Comparison of ENCODE assay signal across 24 cellular contexts in the genomic region with DNA sequence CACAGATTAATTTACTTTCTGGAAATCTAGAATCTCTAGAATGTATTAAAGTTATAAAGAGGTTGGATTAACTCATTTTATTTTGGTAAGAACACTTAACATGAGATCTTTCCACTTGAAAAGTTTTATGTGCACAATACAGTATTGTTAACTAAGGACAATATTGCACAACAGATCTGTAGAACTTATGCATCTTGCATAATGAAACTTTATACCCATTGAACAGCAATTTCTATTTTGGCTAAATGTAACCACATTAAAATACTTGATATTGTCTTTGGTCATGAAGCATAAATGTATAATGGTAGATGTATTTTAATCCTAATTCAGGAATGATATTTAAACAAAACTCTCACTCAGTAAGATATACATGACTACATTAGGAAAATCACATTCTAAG.
A peak's percentile ranks its signal among the peaks of the same experiment; 100 is the strongest.
DNase-seq lines count a peak whose midpoint lies in the region; ATAC-seq, FAIRE-seq and TF ChIP-seq lines count a peak whose summit lies in the region.
"Had no signal": no experiment of that assay in that cellular context is flagged by ENCODE, and none has a peak within 500 bp of the region (broad histone marks: within the 10 kb centered on the region; RNA-seq: fewer than 3 reads in every experiment).

No MANE protein-coding gene starts in this region.

- no peak for TF ChIP-seq RAD21 in HepG2 (CRISPR knock-in tag; IDR thresholded peaks at IDR 0.05)
- TF ChIP-seq RAD21 in K562 (CRISPR knock-in tag; conservative IDR thresholded peaks at IDR 0.05 in 1 of 2, IDR thresholded peaks at IDR 0.05 in 1 of 2) = no peak

- TF ChIP-seq POLR2A in HepG2 (IDR thresholded peaks at IDR 0.05; ENCODE audit: insufficient read depth in 1 of 2, low read depth in 2 of 2, low read length in 2 of 2) (no peak), right lobe of liver (IDR thresholded peaks at IDR 0.05) (no peak), K562 (conservative IDR thresholded peaks at IDR 0.05) (no peak)

- TF ChIP-seq CTCF in HepG2 (CRISPR knock-in tag; IDR thresholded peaks at IDR 0.05) (no peak), right lobe of liver (IDR thresholded peaks at IDR 0.05) (no peak), K562 (IDR thresholded peaks at IDR 0.05 in 2 of 3, conservative IDR thresholded peaks at IDR 0.05 in 1 of 3; ENCODE audit: insufficient read depth in 2 of 3, low read depth in 1 of 3, low read length in 3 of 3) (no peak), nephron (IDR thresholded peaks at IDR 0.05; ENCODE audit: unreplicated experiment in 3 of 3) (no peak)

- H3K4me1 Mint-ChIP-seq in nephron = peaks cover 29% of the 10 kb centered on the region
- H3K4me1 Mint-ChIP-seq in activated naive CD4-positive, alpha-beta T cell treated with anti-CD3 and anti-CD28 coated beads, Interleukin-2, amount 10 ng/mL, durations not matched to agents 7 days and 5 days = no peaks in the 10 kb centered on the region
- H3K4me1 Mint-ChIP-seq: B cell; CD4-positive, CD25-positive, alpha-beta regulatory T cell had no signal

- BruUV-seq in HepG2 (replicated peaks; lab: Mats Ljungman, UMichigan) (no TSS peak), K562 (replicated peaks; lab: Mats Ljungman, UMichigan) (no TSS peak)

- FAIRE-seq in HepG2 (lab: Jason Lieb, UNC) (no peak), K562 (lab: Jason Lieb, UNC) (no peak)
- FAIRE-seq: A204.1, G401.6, GM12892, GM19239, H1 had no signal

- peak overlapping the region in 2 of 3 experiments; percentile 37 to 66 for H3K27ac Mint-ChIP-seq in nephron
- H3K27ac Mint-ChIP-seq in activated naive CD4-positive, alpha-beta T cell treated with anti-CD3 and anti-CD28 coated beads, Interleukin-2, amount 10 ng/mL, durations not matched to agents 7 days and 5 days = no peak overlapping the region
- H3K27ac Mint-ChIP-seq: B cell; CD4-positive, CD25-positive, alpha-beta regulatory T cell; CD8-positive, alpha-beta T cell had no signal

- DNase-seq in HepG2 (ENCODE audit: low spot score) (no peak), right lobe of liver (no peak), K562 (ENCODE audit: extremely low read depth in 1 of 4, low spot score in 3 of 4) (no peak)
- no peak for DNase-seq in activated naive CD4-positive, alpha-beta T cell treated with anti-CD3 and anti-CD28 coated beads, Interleukin-2, amount 10 ng/mL, durations not matched to agents 7 days and 5 days
- DNase-seq in activated naive CD4-positive, alpha-beta T cell treated with anti-CD3 and anti-CD28 coated beads, Interleukin-2, amount 50 U/mL, for 16 hours = no peak
- DNase-seq: Caco-2; CD4-positive, CD25-positive, alpha-beta regulatory T cell; CD8-positive, alpha-beta T cell; DMS153; DND-41; GM23248; H7; HCEC 1CT had no signal

- peaks cover 20% of the 10 kb centered on the region for H3K9me3 Mint-ChIP-seq in nephron
- H3K9me3 Mint-ChIP-seq in activated naive CD4-positive, alpha-beta T cell treated with anti-CD3 and anti-CD28 coated beads, Interleukin-2, amount 10 ng/mL, durations not matched to agents 7 days and 5 days = no peaks in the 10 kb centered on the region
- H3K9me3 Mint-ChIP-seq: CD8-positive, alpha-beta T cell had no signal

- H3K27me3 Mint-ChIP-seq in nephron (ENCODE audit: low read depth) = peaks cover 9% of the 10 kb centered on the region
- peaks cover 4% of the 10 kb centered on the region for H3K27me3 Mint-ChIP-seq in activated naive CD4-positive, alpha-beta T cell treated with anti-CD3 and anti-CD28 coated beads, Interleukin-2, amount 10 ng/mL, durations not matched to agents 7 days and 5 days
- H3K27me3 Mint-ChIP-seq: B cell; CD4-positive, CD25-positive, alpha-beta regulatory T cell had no signal

- no peaks in the 10 kb centered on the region for H3K79me2 ChIP-seq in HepG2 (ENCODE audit: insufficient read depth, low read length)
- H3K79me2 ChIP-seq in K562 (ENCODE audit: control insufficient read depth, insufficient read depth, low read length) = no peaks in the 10 kb centered on the region

- H3K4me3 ChIP-seq in HepG2 (replicated peaks in 1 of 3; ENCODE audit: insufficient read depth in 1 of 3, low read depth in 2 of 3, low read length in 3 of 3) (no peak overlapping the region), right lobe of liver (no peak overlapping the region), K562 (no peak overlapping the region)
- H3K4me3 ChIP-seq: BLaER1, GM23248 had no signal

- H3K27ac ChIP-seq in HepG2 (ENCODE audit: extremely low read length, insufficient read depth, low read length) (no peak overlapping the region), right lobe of liver (no peak overlapping the region), K562 (ENCODE audit: extremely low read depth, low read depth, low read length) (no peak overlapping the region)
- H3K27ac ChIP-seq: 22Rv1, BLaER1, C4-2B, GM23248 had no signal

- no peaks in the 10 kb centered on the region for H3K9me1 ChIP-seq in K562 (ENCODE audit: control insufficient read depth, insufficient read depth, low read length)

- POLR2A ChIA-PET in HepG2 (lab: Yijun Ruan, JAX) = no interaction called here
- POLR2A ChIA-PET in K562 (lab: Yijun Ruan, JAX) = interaction anchor here (1.9 kb wide), 1 partner anchor 12 kb away, joined by 4 read pairs; no protein-coding TSS in a partner anchor

- H3K4me3 Mint-ChIP-seq in nephron = no peak overlapping the region
- H3K4me3 Mint-ChIP-seq in activated naive CD4-positive, alpha-beta T cell treated with anti-CD3 and anti-CD28 coated beads, Interleukin-2, amount 10 ng/mL, durations not matched to agents 7 days and 5 days = no peak overlapping the region
- H3K4me3 Mint-ChIP-seq: B cell; CD4-positive, CD25-positive, alpha-beta regulatory T cell; CD8-positive, alpha-beta T cell had no signal

- in situ Hi-C loops in HepG2 (cut with HindIII; ENCODE audit: extremely low pct_ligation_motif_present, low pct_unique_long_range_greater_than_20kb) = no loop called here
- in situ Hi-C loops in K562 (cut with MboI) = no loop called here

- TF ChIP-seq EP300 in HepG2 (IDR thresholded peaks at IDR 0.05; ENCODE audit: low read depth in 2 of 2, low read length in 2 of 2) (no peak), HepG2 (CRISPR knock-in tag; IDR thresholded peaks at IDR 0.05; ENCODE audit: borderline replicate concordance) (no peak), K562 (IDR thresholded peaks at IDR 0.05; ENCODE audit: low read length) (no peak)

- H4K20me1 ChIP-seq in HepG2 (ENCODE audit: insufficient read depth, low read length) (no peaks in the 10 kb centered on the region), K562 (replicated peaks; ENCODE audit: control insufficient read depth, insufficient read depth, low read length) (no peaks in the 10 kb centered on the region; the same call in 1 of the 2 replicates)
- H4K20me1 ChIP-seq: BLaER1 had no signal

- H3K4me2 ChIP-seq in HepG2 (ENCODE audit: low read depth, low read length) = no peak overlapping the region
- no peak overlapping the region for H3K4me2 ChIP-seq in K562 (ENCODE audit: insufficient read depth, low read length)
- H3K4me2 ChIP-seq: BLaER1 had no signal

- intact Hi-C loops in HepG2 (cut with micrococcal nuclease; ENCODE audit: unreplicated experiment) (no loop called here), right lobe of liver (cut with DNase I) (no loop called here), K562 (cut with micrococcal nuclease) (no loop called here)

- CTCF ChIA-PET in HepG2 (lab: Yijun Ruan, JAX; ENCODE audit: low intra/inter-chr PET ratio, low total read pairs) = no interaction called here
- CTCF ChIA-PET in K562 (lab: Yijun Ruan, JAX; ENCODE audit: low intra/inter-chr PET ratio) = no interaction called here
- CTCF ChIA-PET in activated naive CD4-positive, alpha-beta T cell treated with anti-CD3 and anti-CD28 coated beads, Interleukin-2, amount 10 ng/mL, durations not matched to agents 7 days and 5 days (lab: Charles Lee) = no interaction called here

- H2AFZ ChIP-seq in HepG2 (ENCODE audit: low read length) (no peak overlapping the region), K562 (ENCODE audit: low read depth, low read length) (no peak overlapping the region)
- H2AFZ ChIP-seq: GM23248 had no signal

- H3K9me3 ChIP-seq in HepG2 (ENCODE audit: low read length) (no peaks in the 10 kb centered on the region; the same call in 1 of the 2 replicates), right lobe of liver (no peaks in the 10 kb centered on the region), K562 (replicated peaks; ENCODE audit: control insufficient read depth, insufficient read depth, low read depth, low read length) (no peaks in the 10 kb centered on the region)
- H3K9me3 ChIP-seq: BLaER1, Caco-2 had no signal

- H3K4me1 ChIP-seq in HepG2 (ENCODE audit: insufficient read depth, low read length) (no peaks in the 10 kb centered on the region), right lobe of liver (no peaks in the 10 kb centered on the region), K562 (replicated peaks in 1 of 2; ENCODE audit: control insufficient read depth in 2 of 2, insufficient read depth in 2 of 2, low read length in 2 of 2) (no peaks in the 10 kb centered on the region)
- H3K4me1 ChIP-seq: Caco-2 had no signal

- no peaks in the 10 kb centered on the region for H3K36me3 Mint-ChIP-seq in nephron (ENCODE audit: low read depth)
- no peaks in the 10 kb centered on the region for H3K36me3 Mint-ChIP-seq in activated naive CD4-positive, alpha-beta T cell treated with anti-CD3 and anti-CD28 coated beads, Interleukin-2, amount 10 ng/mL, durations not matched to agents 7 days and 5 days
- H3K36me3 Mint-ChIP-seq: CD4-positive, CD25-positive, alpha-beta regulatory T cell; CD8-positive, alpha-beta T cell had no signal

- H3K27me3 ChIP-seq in HepG2 (ENCODE audit: control insufficient read depth in 1 of 2, insufficient read depth in 2 of 2, low read length in 2 of 2) = no peaks in the 10 kb centered on the region
- H3K27me3 ChIP-seq in right lobe of liver = no peaks in the 10 kb centered on the region
- peaks cover 0 to 5% of the 10 kb centered on the region in 2 experiments; a peak in 1 of 5 replicates for H3K27me3 ChIP-seq in K562 (ENCODE audit: control insufficient read depth in 2 of 2, insufficient read depth in 2 of 2, low read length in 2 of 2)
- H3K27me3 ChIP-seq: BLaER1 had no signal

- no peak for ATAC-seq in HepG2
- ATAC-seq in right lobe of liver = no peak
- no peak for ATAC-seq in K562
- ATAC-seq in HG03342 (IDR thresholded peaks at IDR 0.05; ENCODE audit: unreplicated experiment) = no peak
- ATAC-seq: CD8-positive, alpha-beta T cell had no signal

- H3K9ac ChIP-seq in HepG2 (ENCODE audit: insufficient read depth, low read depth, low read length) (no peak overlapping the region), K562 (ENCODE audit: insufficient read depth in 1 of 2, low read depth in 2 of 2, low read length in 2 of 2) (no peak overlapping the region)
- H3K9ac ChIP-seq: BLaER1, GM23248 had no signal

- H3K36me3 ChIP-seq in HepG2 (replicated peaks in 1 of 2; ENCODE audit: control insufficient read depth in 1 of 2, insufficient read depth in 2 of 2, low read length in 2 of 2) = no peaks in the 10 kb centered on the region
- H3K36me3 ChIP-seq in right lobe of liver = no peaks in the 10 kb centered on the region
- no peaks in the 10 kb centered on the region for H3K36me3 ChIP-seq in K562 (ENCODE audit: control insufficient read depth, insufficient read depth, low read length)
- H3K36me3 ChIP-seq: BLaER1 had no signal

TF ChIP-seq in HepG2, 621 proteins besides CTCF, POLR2A, EP300 and RAD21 (continues in another document):
- TF ChIP-seq MXI1 (IDR thresholded peaks at IDR 0.05; ENCODE audit: borderline replicate concordance, low read depth, low read length) = no peak
- TF ChIP-seq MTF1 (CRISPR knock-in tag; IDR thresholded peaks at IDR 0.05) = no peak
